ENCODE assay signal across 23 cellular contexts in the genomic region with DNA sequence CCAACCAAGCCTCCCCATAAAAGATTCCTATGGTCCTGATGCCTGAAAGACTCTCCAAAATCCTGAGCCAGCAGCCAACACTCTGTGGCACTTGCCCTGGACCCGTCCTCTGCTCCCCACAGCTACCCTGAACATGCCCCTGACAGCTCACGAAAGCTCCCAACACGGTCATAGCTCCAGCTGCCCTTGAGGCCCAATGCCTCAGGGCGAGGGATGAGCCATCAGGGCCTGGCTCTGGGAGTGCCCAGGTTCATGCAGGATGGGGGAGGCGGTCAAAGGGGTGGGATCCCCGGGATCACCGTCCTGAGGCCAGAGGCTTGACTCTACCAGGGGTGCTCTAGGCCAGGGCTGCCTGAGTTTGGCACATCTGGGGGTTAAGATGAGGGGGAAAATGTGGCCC.
DNase-seq lines count a peak whose midpoint lies in the region; ATAC-seq and TF ChIP-seq lines count a peak whose summit lies in the region.
"Had no signal": no experiment of that assay in that cellular context is flagged by ENCODE, and none has a peak within 500 bp of the region (broad histone marks: within the 10 kb centered on the region; RNA-seq: fewer than 3 reads in every experiment).

No MANE protein-coding gene starts in this region.

- H3K4me3 Mint-ChIP-seq in activated T-cell treated with anti-CD3 and anti-CD28 coated beads, Interleukin-2, amount 50 U/mL, for 24 hours: no peak overlapping the region
- no peak overlapping the region for H3K4me3 Mint-ChIP-seq in activated T-cell treated with anti-CD3 and anti-CD28 coated beads, Interleukin-2, amount 50 U/mL, for 4 hours
- H3K4me3 Mint-ChIP-seq in central memory CD8-positive, alpha-beta T cell: peak overlapping the region; percentile 12
- no peak overlapping the region for H3K4me3 Mint-ChIP-seq in stimulated activated effector memory CD8-positive, alpha-beta T cell treated with anti-CD3 and anti-CD28 coated beads, Interleukin-12 subunit alpha, Interleukin-12 subunit beta, amount 100 ng/mL, for 72 hours
- H3K4me3 Mint-ChIP-seq: GM23338 had no signal

- no peak for TF ChIP-seq CTCF in coronary artery (IDR thresholded peaks at IDR 0.05)

- no peak overlapping the region for H3K4me3 ChIP-seq in coronary artery
- H3K4me3 ChIP-seq: GM23338, HAP-1 had no signal

- peak overlapping the region; percentile 67 for H3K27ac Mint-ChIP-seq in activated T-cell treated with anti-CD3 and anti-CD28 coated beads, Interleukin-2, amount 50 U/mL, for 24 hours
- peak overlapping the region; percentile 83 for H3K27ac Mint-ChIP-seq in central memory CD8-positive, alpha-beta T cell (ENCODE audit: low read depth)
- peak overlapping the region; percentile 91 for H3K27ac Mint-ChIP-seq in stimulated activated effector memory CD8-positive, alpha-beta T cell treated with anti-CD3 and anti-CD28 coated beads, Interleukin-12 subunit alpha, Interleukin-12 subunit beta, amount 100 ng/mL, for 72 hours
- H3K27ac Mint-ChIP-seq: GM23338 had no signal

- no peaks in the 10 kb centered on the region for H3K27me3 Mint-ChIP-seq in activated T-cell treated with anti-CD3 and anti-CD28 coated beads, Interleukin-2, amount 50 U/mL, for 24 hours
- H3K27me3 Mint-ChIP-seq in activated T-cell treated with anti-CD3 and anti-CD28 coated beads, Interleukin-2, amount 50 U/mL, for 4 hours (ENCODE audit: low read depth): no peaks in the 10 kb centered on the region
- no peaks in the 10 kb centered on the region for H3K27me3 Mint-ChIP-seq in central memory CD8-positive, alpha-beta T cell

- DNase-seq in activated T-cell treated with anti-CD3 and anti-CD28 coated beads, Interleukin-2, amount 50 U/mL, for 24 hours: no peak
- no peak for DNase-seq in activated T-cell treated with anti-CD3 and anti-CD28 coated beads, Interleukin-2, amount 50 U/mL, for 4 hours
- DNase-seq in EL (peak; percentile 12), T1000 (lab: John Stamatoyannopoulos, UW) (no peak), coronary artery (ENCODE audit: low spot score) (no peak)
- DNase-seq in central memory CD8-positive, alpha-beta T cell (ENCODE audit: low spot score in 2 of 2): no peak
- no peak for DNase-seq in stimulated activated effector memory CD8-positive, alpha-beta T cell treated with anti-CD3 and anti-CD28 coated beads, Interleukin-12 subunit alpha, Interleukin-12 subunit beta, amount 100 ng/mL, for 72 hours (ENCODE audit: low spot score in 2 of 2)
- DNase-seq in central memory CD4-positive, alpha-beta T cell: no peak
- DNase-seq: AML-193; Calu3; GF-D8; NCI-H1105; NCI-H146; NCI-H2029; NCI-H2227 treated with DMSO at 0.1 percent for 48 hours; NCI-H510A treated with DMSO at 0.1 percent for 48 hours; NCI-H748 treated with DMSO at 0.1 percent for 48 hours; NK-92 treated with Interleukin-12 subunit alpha and Interleukin-12 subunit beta, amount 100 ng/mL, for 24 hours; OCI-M1; Right ventricle myocardium superior had no signal

- peaks cover 23% of the 10 kb centered on the region for H3K4me1 Mint-ChIP-seq in activated T-cell treated with anti-CD3 and anti-CD28 coated beads, Interleukin-2, amount 50 U/mL, for 24 hours (ENCODE audit: low read depth)
- H3K4me1 Mint-ChIP-seq in activated T-cell treated with anti-CD3 and anti-CD28 coated beads, Interleukin-2, amount 50 U/mL, for 4 hours (ENCODE audit: low read depth): peaks cover 24% of the 10 kb centered on the region
- H3K4me1 Mint-ChIP-seq in central memory CD8-positive, alpha-beta T cell: peaks cover 28% of the 10 kb centered on the region
- peaks cover 36% of the 10 kb centered on the region for H3K4me1 Mint-ChIP-seq in stimulated activated effector memory CD8-positive, alpha-beta T cell treated with anti-CD3 and anti-CD28 coated beads, Interleukin-12 subunit alpha, Interleukin-12 subunit beta, amount 100 ng/mL, for 72 hours

- no peaks in the 10 kb centered on the region for H3K9me3 Mint-ChIP-seq in activated T-cell treated with anti-CD3 and anti-CD28 coated beads, Interleukin-2, amount 50 U/mL, for 24 hours
- no peaks in the 10 kb centered on the region for H3K9me3 Mint-ChIP-seq in activated T-cell treated with anti-CD3 and anti-CD28 coated beads, Interleukin-2, amount 50 U/mL, for 4 hours
- no peaks in the 10 kb centered on the region for H3K9me3 Mint-ChIP-seq in central memory CD8-positive, alpha-beta T cell
- H3K9me3 Mint-ChIP-seq in stimulated activated effector memory CD8-positive, alpha-beta T cell treated with anti-CD3 and anti-CD28 coated beads, Interleukin-12 subunit alpha, Interleukin-12 subunit beta, amount 100 ng/mL, for 72 hours: no peaks in the 10 kb centered on the region
- H3K9me3 Mint-ChIP-seq: GM23338 had no signal

- H3K27ac ChIP-seq in coronary artery: no peak overlapping the region
- H3K27ac ChIP-seq: KMS-11 had no signal

- no peak for ATAC-seq in activated T-cell treated with anti-CD3 and anti-CD28 coated beads, Interleukin-2, amount 50 U/mL, for 4 hours
- ATAC-seq in central memory CD8-positive, alpha-beta T cell (replicated peaks; ENCODE audit: extremely low read depth, poor library complexity, severe bottlenecking): no peak
- ATAC-seq in stimulated activated effector memory CD8-positive, alpha-beta T cell treated with anti-CD3 and anti-CD28 coated beads, Interleukin-12 subunit alpha, Interleukin-12 subunit beta, amount 100 ng/mL, for 72 hours: no peak
- ATAC-seq: GM23338 had no signal

- H3K36me3 Mint-ChIP-seq in activated T-cell treated with anti-CD3 and anti-CD28 coated beads, Interleukin-2, amount 50 U/mL, for 24 hours (ENCODE audit: low read depth): peaks cover 67% of the 10 kb centered on the region
- peaks cover 12% of the 10 kb centered on the region for H3K36me3 Mint-ChIP-seq in activated T-cell treated with anti-CD3 and anti-CD28 coated beads, Interleukin-2, amount 50 U/mL, for 4 hours (ENCODE audit: insufficient read depth)
- H3K36me3 Mint-ChIP-seq in central memory CD8-positive, alpha-beta T cell (ENCODE audit: insufficient read depth): peaks cover 62% of the 10 kb centered on the region
- H3K36me3 Mint-ChIP-seq in stimulated activated effector memory CD8-positive, alpha-beta T cell treated with anti-CD3 and anti-CD28 coated beads, Interleukin-12 subunit alpha, Interleukin-12 subunit beta, amount 100 ng/mL, for 72 hours: peaks cover 86% of the 10 kb centered on the region
